Comparison of ENCODE assay signal across 8 cellular contexts in genomic region chr7:135168001-135168400, GRCh38. TPM values are rescaled to one million over a fixed set of nuclear protein-coding genes. Genes with fewer than 3 reads are reported as not detected.
A peak's percentile ranks its signal among the peaks of the same experiment; 100 is the strongest.
DNase-seq lines count a peak whose midpoint lies in the region; ATAC-seq, FAIRE-seq and TF ChIP-seq lines count a peak whose summit lies in the region.

No MANE protein-coding gene starts in this region.

- H3K27ac Mint-ChIP-seq in stimulated activated naive CD8-positive, alpha-beta T cell treated with anti-CD3 and anti-CD28 coated beads, Interleukin-15, Interleukin-2, amounts not matched to agents 100 ng/mL and 50 ng/mL, for 24 hours: peak overlapping the region; percentile 94
- peak overlapping the region; percentile 97 for H3K27ac Mint-ChIP-seq in activated naive CD4-positive, alpha-beta T cell treated with anti-CD3 and anti-CD28 coated beads, Interleukin-2, amount 50 U/mL, for 24 hours

- H3K9me3 ChIP-seq in right lobe of liver (no peaks in the 10 kb centered on the region), vagina (no peaks in the 10 kb centered on the region), pancreas (no peaks in the 10 kb centered on the region)

- H3K4me3 ChIP-seq in right lobe of liver (no peak overlapping the region), vagina (no peak overlapping the region), pancreas (no peak overlapping the region)

- no peak for DNase-seq in stimulated activated naive CD8-positive, alpha-beta T cell treated with anti-CD3 and anti-CD28 coated beads, Interleukin-15, Interleukin-2, amounts not matched to agents 100 U/mL and 50 U/mL, for 24 hours
- DNase-seq in right lobe of liver (peak in 2 of 3 donors; percentile 70 to 74), vagina (ENCODE audit: extremely low spot score in 2 of 2) (no peak), COR-L47 (lab: John Stamatoyannopoulos, UW) (no peak), pancreas (no peak)

- 80% methylated on average over 1 of the region's 9 CpGs for WGBS in right lobe of liver (ENCODE audit: insufficient coverage, low coverage, low lambda C conversion rate, missing lambda C conversion rate)
- WGBS in pancreas, 2 donors: 58 to 69% methylated on average over 6 to 8 of the region's 9 CpGs

- TF ChIP-seq CTCF in right lobe of liver (IDR thresholded peaks at IDR 0.05) (no peak), vagina (IDR thresholded peaks at IDR 0.05) (no peak), pancreas (IDR thresholded peaks at IDR 0.05) (no peak)

- no peak for FAIRE-seq in pancreas (lab: Jason Lieb, UNC)

- peaks cover 0 to 32% (median 9%) of the 10 kb centered on the region in 4 donors for H3K4me1 ChIP-seq in right lobe of liver
- H3K4me1 ChIP-seq in vagina: peaks cover 43% of the 10 kb centered on the region
- H3K4me1 ChIP-seq in pancreas: peaks cover 5 to 18% (median 13%) of the 10 kb centered on the region in 3 donors

- H3K36me3 ChIP-seq in right lobe of liver (peaks cover 0 to 39% (median 1%) of the 10 kb centered on the region in 4 donors), vagina (peaks cover 0 to 10% of the 10 kb centered on the region in 2 donors), pancreas (peaks cover 0 to 28% (median 0%) of the 10 kb centered on the region in 3 donors)

- peaks cover 69% of the 10 kb centered on the region for H3K4me1 Mint-ChIP-seq in stimulated activated naive CD8-positive, alpha-beta T cell treated with anti-CD3 and anti-CD28 coated beads, Interleukin-15, Interleukin-2, amounts not matched to agents 100 ng/mL and 50 ng/mL, for 24 hours (ENCODE audit: low read depth)
- H3K4me1 Mint-ChIP-seq in activated naive CD4-positive, alpha-beta T cell treated with anti-CD3 and anti-CD28 coated beads, Interleukin-2, amount 50 U/mL, for 24 hours: peaks cover 49% of the 10 kb centered on the region

- peak overlapping the region; percentile 95 for H3K4me3 Mint-ChIP-seq in stimulated activated naive CD8-positive, alpha-beta T cell treated with anti-CD3 and anti-CD28 coated beads, Interleukin-15, Interleukin-2, amounts not matched to agents 100 ng/mL and 50 ng/mL, for 24 hours
- peak overlapping the region; percentile 15 for H3K4me3 Mint-ChIP-seq in activated naive CD4-positive, alpha-beta T cell treated with anti-CD3 and anti-CD28 coated beads, Interleukin-2, amount 50 U/mL, for 24 hours

- intact Hi-C loops in right lobe of liver (cut with DNase I) (no loop called here), vagina (cut with DNase I) (loop anchor here (10.0 kb wide), 1 partner anchor 483 kb away; no protein-coding TSS in a partner anchor), pancreas (cut with DNase I) (loop anchor here in 2 of 3 donors (10.0 kb wide), 2 partner anchors 173 to 183 kb away; partner anchors contain the start of gene AGBL3 (in 1 of the 2))

- no peaks in the 10 kb centered on the region for H3K9me3 Mint-ChIP-seq in stimulated activated naive CD8-positive, alpha-beta T cell treated with anti-CD3 and anti-CD28 coated beads, Interleukin-15, Interleukin-2, amounts not matched to agents 100 ng/mL and 50 ng/mL, for 24 hours
- H3K9me3 Mint-ChIP-seq in activated naive CD4-positive, alpha-beta T cell treated with anti-CD3 and anti-CD28 coated beads, Interleukin-2, amount 50 U/mL, for 24 hours: no peaks in the 10 kb centered on the region

- H3K27ac ChIP-seq in right lobe of liver (peak overlapping the region in 2 of 3 donors; percentile 97 to 99), vagina (peak overlapping the region; percentile 98), pancreas (peak overlapping the region in 2 of 4 donors; percentile 41 to 48)

- TF ChIP-seq POLR2A in right lobe of liver (IDR thresholded peaks at IDR 0.05) (no peak), vagina (IDR thresholded peaks at IDR 0.05) (no peak)

- H3K36me3 Mint-ChIP-seq in stimulated activated naive CD8-positive, alpha-beta T cell treated with anti-CD3 and anti-CD28 coated beads, Interleukin-15, Interleukin-2, amounts not matched to agents 100 ng/mL and 50 ng/mL, for 24 hours (ENCODE audit: low read depth): peaks cover 64% of the 10 kb centered on the region
- peaks cover 6% of the 10 kb centered on the region for H3K36me3 Mint-ChIP-seq in activated naive CD4-positive, alpha-beta T cell treated with anti-CD3 and anti-CD28 coated beads, Interleukin-2, amount 50 U/mL, for 24 hours

- H3K27me3 ChIP-seq in right lobe of liver: no peaks in the 10 kb centered on the region
- H3K27me3 ChIP-seq in vagina: no peaks in the 10 kb centered on the region
- H3K27me3 ChIP-seq in pancreas: no peaks in the 10 kb centered on the region

- no peaks in the 10 kb centered on the region for H3K27me3 Mint-ChIP-seq in stimulated activated naive CD8-positive, alpha-beta T cell treated with anti-CD3 and anti-CD28 coated beads, Interleukin-15, Interleukin-2, amounts not matched to agents 100 ng/mL and 50 ng/mL, for 24 hours
- H3K27me3 Mint-ChIP-seq in activated naive CD4-positive, alpha-beta T cell treated with anti-CD3 and anti-CD28 coated beads, Interleukin-2, amount 50 U/mL, for 24 hours: no peaks in the 10 kb centered on the region

- ATAC-seq in stimulated activated naive CD8-positive, alpha-beta T cell treated with anti-CD3 and anti-CD28 coated beads, Interleukin-15, Interleukin-2, amounts not matched to agents 100 U/mL and 50 U/mL, for 24 hours: no peak
- ATAC-seq in right lobe of liver (peak in 1 of 4 donors; percentile 1), pancreas (no peak)
- no peak for ATAC-seq in activated CD4-positive, CD25-positive, alpha-beta regulatory T cell treated with anti-CD3 and anti-CD28 coated beads, Interleukin-2, amount 50 U/mL, for 24 hours

RNA-seq across cellular contexts. Expression of gene CYREN, which starts 2.5 kb away (rescaled TPM):
- total RNA-seq in right lobe of liver: 10 to 100 TPM; 11.5 to 17.1 (median 15.0) TPM
- total RNA-seq in vagina: 33.4 TPM
- 10 to 100 TPM; 13.9 to 29.0 (median 21.0) TPM for total RNA-seq in pancreas
- polyA plus RNA-seq in pancreas: 10 to 100 TPM; 25.2 to 28.2 TPM

RNA-seq across cellular contexts. Expression of gene TMEM140, which starts 20.1 kb away (rescaled TPM):
- total RNA-seq in right lobe of liver: 10 to 100 TPM; 31.2 to 58.9 (median 37.4) TPM
- total RNA-seq in vagina: 20.4 TPM
- 10 to 100 TPM in 1 of 6 donors, 1 to 10 TPM in 5; 2.7 to 14.3 (median 4.3) TPM for total RNA-seq in pancreas
- 1 to 10 TPM; 5.0 to 6.5 TPM for polyA plus RNA-seq in pancreas

RNA-seq across cellular contexts. Expression of gene WDR91, which starts 43.3 kb away (rescaled TPM):
- 10 to 100 TPM in 1 of 6 experiments, 1 to 10 TPM in 5; 6.0 to 11.5 (median 8.6) TPM for total RNA-seq in right lobe of liver
- total RNA-seq in vagina: 31.2 TPM
- 10 to 100 TPM; 17.8 to 28.9 (median 23.0) TPM for total RNA-seq in pancreas
- polyA plus RNA-seq in pancreas: 10 to 100 TPM; 43.0 to 47.9 TPM

Comparison
In these comparisons a context has a peak if more than half of its experiments do, and no peak if none do; other contexts are left out.
1. DNase-seq: peak in right lobe of liver (2 of 3); none in stimulated activated naive CD8-positive, alpha-beta T cell treated with anti-CD3 and anti-CD28 coated beads, Interleukin-15, Interleukin-2, amounts not matched to agents 100 U/mL and 50 U/mL, for 24 hours (single experiment), vagina (0 of 2), COR-L47 (single experiment) and pancreas (0 of 6).
2. intact Hi-C loops: an anchor here in vagina (10.0 kb wide) and pancreas (10.0 kb wide); none called in right lobe of liver.